In the genomic region with DNA sequence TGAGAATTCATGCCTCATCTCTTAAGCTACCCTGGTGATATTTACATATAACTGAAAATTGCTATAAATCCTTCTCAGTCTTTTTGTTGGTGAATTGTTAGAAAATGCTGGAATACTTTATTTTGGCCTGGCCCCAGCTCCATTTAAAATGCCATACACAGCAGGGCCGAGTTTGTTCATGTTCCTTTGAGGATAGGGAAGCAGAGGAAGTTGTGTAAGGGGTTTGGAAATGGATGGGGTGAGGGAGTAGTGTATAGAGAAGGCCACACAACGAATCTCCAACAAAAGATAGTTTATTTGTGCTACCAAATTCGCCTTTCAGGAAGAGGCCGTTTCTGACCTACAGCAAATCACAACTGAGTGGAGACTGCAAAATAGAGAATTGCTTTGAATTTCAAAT, we compare ENCODE assay signal across 16 cellular contexts.
"Had no signal": no experiment of that assay in that cellular context is flagged by ENCODE, and none has a peak within 500 bp of the region (broad histone marks: within the 10 kb centered on the region; RNA-seq: fewer than 3 reads in every experiment).

No MANE protein-coding gene starts in this region.

- H3K9me3 Mint-ChIP-seq: activated T-helper 17 cell treated with anti-CD3 and anti-CD28 coated beads, Interleukin-2, amount 50 U/mL, for 72 hours had no signal

- H3K4me1 Mint-ChIP-seq: activated T-helper 17 cell treated with anti-CD3 and anti-CD28 coated beads, Interleukin-2, amount 50 U/mL, for 72 hours; naive thymus-derived CD4-positive, alpha-beta T cell had no signal

- DNase-seq: activated CD4-positive, alpha-beta T cell treated with anti-CD3 and anti-CD28 coated beads for 1 hour; activated CD4-positive, alpha-beta T cell treated with anti-CD3 and anti-CD28 coated beads, Interleukin-2, amount 50 U/mL, for 4 hours; activated naive CD4-positive, alpha-beta T cell treated with anti-CD3 and anti-CD28 coated beads for 36 hours; adrenal gland; central memory CD4-positive, alpha-beta T cell; effector CD4-positive, alpha-beta T cell; gastrocnemius medialis; left colon; mucosa of descending colon; naive thymus-derived CD4-positive, alpha-beta T cell; sigmoid colon; stimulated activated CD4-positive, alpha-beta T cell treated with anti-CD3 and anti-CD28 coated beads, Interleukin-1b, Interleukin-23, amount 100 ng/mL, for 48 hours; stomach; T1000 had no signal

- H3K27ac Mint-ChIP-seq: activated naive CD4-positive, alpha-beta T cell treated with anti-CD3 and anti-CD28 coated beads for 36 hours; activated T-helper 17 cell treated with anti-CD3 and anti-CD28 coated beads, Interleukin-2, amount 50 U/mL, for 72 hours; naive thymus-derived CD4-positive, alpha-beta T cell had no signal

- H3K27me3 ChIP-seq: adrenal gland, gastrocnemius medialis, sigmoid colon, stomach had no signal

- H3K4me3 Mint-ChIP-seq: activated naive CD4-positive, alpha-beta T cell treated with anti-CD3 and anti-CD28 coated beads for 36 hours; activated T-helper 17 cell treated with anti-CD3 and anti-CD28 coated beads, Interleukin-2, amount 50 U/mL, for 72 hours; naive thymus-derived CD4-positive, alpha-beta T cell had no signal

- H3K4me1 ChIP-seq: adrenal gland had no signal

- H3K36me3 ChIP-seq: adrenal gland, gastrocnemius medialis, sigmoid colon, stomach had no signal

- H3K4me3 ChIP-seq: adrenal gland, coronary artery, gastrocnemius medialis, mucosa of descending colon, sigmoid colon, stomach had no signal

- H3K27me3 Mint-ChIP-seq: activated T-helper 17 cell treated with anti-CD3 and anti-CD28 coated beads, Interleukin-2, amount 50 U/mL, for 72 hours; naive thymus-derived CD4-positive, alpha-beta T cell had no signal

- ATAC-seq: activated T-helper 17 cell treated with anti-CD3 and anti-CD28 coated beads, Interleukin-2, amount 50 U/mL, for 72 hours; gastrocnemius medialis; left colon; mucosa of descending colon; naive thymus-derived CD4-positive, alpha-beta T cell had no signal

- H3K36me3 Mint-ChIP-seq: naive thymus-derived CD4-positive, alpha-beta T cell had no signal

- H3K9me3 ChIP-seq: adrenal gland, gastrocnemius medialis, mucosa of descending colon, sigmoid colon, stomach had no signal
